In the genomic region with DNA sequence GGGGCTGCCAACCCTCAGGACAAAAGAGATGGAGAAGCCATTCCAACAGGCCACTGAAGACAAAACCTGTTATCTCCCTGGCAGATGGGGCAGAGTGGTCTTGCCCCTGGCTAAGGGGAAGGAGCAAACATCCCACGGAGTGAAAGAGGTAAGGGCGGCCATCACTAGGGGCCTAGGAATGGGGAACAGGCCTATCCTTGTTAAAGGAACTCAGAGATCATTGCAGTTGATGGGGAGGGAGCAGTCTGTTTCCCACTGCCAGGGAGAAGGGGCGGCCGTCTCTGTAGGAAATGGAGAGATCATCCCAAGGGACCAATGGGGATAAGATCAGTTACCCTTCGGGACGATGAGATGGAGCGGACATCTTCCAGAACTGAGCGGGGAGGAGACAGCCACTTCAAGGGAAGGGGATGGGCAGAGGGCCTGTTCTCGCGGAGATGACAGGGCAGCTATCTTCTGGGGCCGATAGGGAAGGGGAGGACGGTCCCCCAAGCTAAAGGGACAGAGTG, we compare ENCODE assay signal across 8 cellular contexts. TPM values are rescaled to one million over a fixed set of nuclear protein-coding genes. Genes with fewer than 3 reads are reported as not detected.
DNase-seq lines count a peak whose midpoint lies in the region; ATAC-seq, FAIRE-seq and TF ChIP-seq lines count a peak whose summit lies in the region.

No MANE protein-coding gene starts in this region.

- H3K27me3 ChIP-seq in adrenal gland (no peaks in the 10 kb centered on the region), HepG2 (ENCODE audit: control insufficient read depth in 1 of 2, insufficient read depth in 2 of 2, low read length in 2 of 2) (peaks cover 0 to 4% of the 10 kb centered on the region in 2 experiments; a peak in 1 of 5 replicates), thyroid gland (no peaks in the 10 kb centered on the region)

- peak overlapping the region; percentile 98 for H3K4me3 Mint-ChIP-seq in activated CD4-positive, alpha-beta T cell treated with anti-CD3 and anti-CD28 coated beads, Interleukin-2, amount 10 ng/mL, durations not matched to agents 24 days and 14 days

- H3K27ac ChIP-seq in adrenal gland (peak overlapping the region in 3 of 5 donors; percentile 27 to 90 (median 69)), HepG2 (ENCODE audit: extremely low read length, insufficient read depth, low read length) (no peak overlapping the region), thyroid gland (peak overlapping the region in 2 of 3 donors; percentile 47 to 76)

- H3K4me3 ChIP-seq in adrenal gland (peak overlapping the region; percentile 10 to 96 (median 72)), HepG2 (replicated peaks in 1 of 3; ENCODE audit: insufficient read depth in 1 of 3, low read depth in 2 of 3, low read length in 3 of 3) (peak overlapping the region; percentile 97 to 100 (median 98)), thyroid gland (replicated peaks in 1 of 3) (peak overlapping the region; percentile 17 to 97 (median 65))

- no peak for TF ChIP-seq RAD21 in HepG2 (CRISPR knock-in tag; IDR thresholded peaks at IDR 0.05)

- no peak overlapping the region for H2AFZ ChIP-seq in HepG2 (ENCODE audit: low read length)

- H4K20me1 ChIP-seq in HepG2 (ENCODE audit: insufficient read depth, low read length), result no peaks in the 10 kb centered on the region; the same call in 1 of the 2 replicates

- no peaks in the 10 kb centered on the region for H3K27me3 Mint-ChIP-seq in activated CD4-positive, alpha-beta T cell treated with anti-CD3 and anti-CD28 coated beads, Interleukin-2, amount 10 ng/mL, durations not matched to agents 24 days and 14 days

- H3K4me1 ChIP-seq in adrenal gland (replicated peaks in 1 of 2) (peaks cover 12 to 17% of the 10 kb centered on the region in 2 donors), HepG2 (ENCODE audit: insufficient read depth, low read length) (peaks cover 34% of the 10 kb centered on the region), thyroid gland (peaks cover 14% of the 10 kb centered on the region in 2 donors)

- ATAC-seq in HepG2, result no peak; the same call in 1 of the 3 replicates

- H3K4me2 ChIP-seq in HepG2 (ENCODE audit: low read depth, low read length), result peak overlapping the region; percentile 93

- peaks cover 43% of the 10 kb centered on the region for H3K4me1 Mint-ChIP-seq in activated CD4-positive, alpha-beta T cell treated with anti-CD3 and anti-CD28 coated beads, Interleukin-2, amount 10 ng/mL, durations not matched to agents 24 days and 14 days

- DNase-seq in activated CD4-positive, alpha-beta T cell treated with anti-CD3 and anti-CD28 coated beads, Interleukin-2, amount 10 ng/mL, durations not matched to agents 24 days and 14 days, result peak; percentile 69
- DNase-seq in activated CD4-positive, alpha-beta T cell treated with anti-CD3 and anti-CD28 coated beads for 4 hours, result no peak
- DNase-seq in adrenal gland (no peak), HepG2 (ENCODE audit: low spot score) (no peak), thyroid gland (no peak), nucleus accumbens (lab: John Stamatoyannopoulos, UW) (no peak), KBM-7 (no peak)
- DNase-seq in activated CD4-positive, alpha-beta T cell treated with anti-CD3 and anti-CD28 coated beads, Interleukin-2, amount 50 U/mL, for 4 hours, result no peak

- H3K36me3 Mint-ChIP-seq in activated CD4-positive, alpha-beta T cell treated with anti-CD3 and anti-CD28 coated beads, Interleukin-2, amount 10 ng/mL, durations not matched to agents 24 days and 14 days (ENCODE audit: low read depth), result peaks cover 43% of the 10 kb centered on the region

- intact Hi-C loops in activated CD4-positive, alpha-beta T cell treated with anti-CD3 and anti-CD28 coated beads, Interleukin-2, amount 10 ng/mL, durations not matched to agents 24 days and 14 days (cut with micrococcal nuclease), result loop anchor here (1.0 kb wide), 1 partner anchor 34 kb away; a partner anchor contains a TSS
- intact Hi-C loops in adrenal gland (cut with DNase I) (no loop called here), HepG2 (cut with micrococcal nuclease; ENCODE audit: unreplicated experiment) (loop anchor here (5.0 kb wide), 1 partner anchor 39 kb away; no protein-coding TSS in a partner anchor), thyroid gland (cut with DNase I) (no loop called here)

- peak overlapping the region; percentile 98 for H3K9ac ChIP-seq in HepG2 (ENCODE audit: insufficient read depth, low read depth, low read length)

- H3K9me3 ChIP-seq in adrenal gland (replicated peaks in 1 of 3) (no peaks in the 10 kb centered on the region), HepG2 (ENCODE audit: low read length) (no peaks in the 10 kb centered on the region), thyroid gland (no peaks in the 10 kb centered on the region)

- H3K79me2 ChIP-seq in HepG2 (ENCODE audit: insufficient read depth, low read length), result peaks cover 17% of the 10 kb centered on the region

- POLR2A ChIA-PET in HepG2 (lab: Yijun Ruan, JAX), result interaction anchor here (0.6 to 3.2 kb wide), 22 partner anchors 9 to 335 kb away, joined by 3 to 71 read pairs (median 4); a partner anchor contains a TSS

- 6 to 10% (median 7%) methylated on average over 9 to 12 of the region's 12 CpGs for WGBS in adrenal gland, 4 donors
- WGBS in HepG2 (ENCODE audit: low lambda C conversion rate), result 9% methylated on average over 12 of the region's 12 CpGs
- WGBS in thyroid gland, 2 donors, result 9 to 12% methylated on average over 12 of the region's 12 CpGs

- CTCF ChIA-PET in HepG2 (lab: Yijun Ruan, JAX; ENCODE audit: low intra/inter-chr PET ratio, low total read pairs), result no interaction called here

- no TSS peak for BruUV-seq in HepG2 (replicated peaks; lab: Mats Ljungman, UMichigan)

- H3K36me3 ChIP-seq in adrenal gland (replicated peaks in 1 of 2) (peaks cover 0 to 33% of the 10 kb centered on the region in 2 donors), HepG2 (replicated peaks in 1 of 2; ENCODE audit: control insufficient read depth in 1 of 2, insufficient read depth in 2 of 2, low read length in 2 of 2) (peaks cover 23 to 33% of the 10 kb centered on the region in 2 experiments), thyroid gland (peaks cover 32 to 33% of the 10 kb centered on the region in 2 donors)

- TF ChIP-seq POLR2A in adrenal gland (IDR thresholded peaks at IDR 0.05) (peak in 1 of 2 donors; percentile 51), HepG2 (IDR thresholded peaks at IDR 0.05; ENCODE audit: insufficient read depth in 1 of 2, low read depth in 2 of 2, low read length in 2 of 2) (no peak), thyroid gland (IDR thresholded peaks at IDR 0.05) (no peak)

- TF ChIP-seq EP300 in HepG2 (IDR thresholded peaks at IDR 0.05; ENCODE audit: low read depth in 2 of 2, low read length in 2 of 2), result no peak
- TF ChIP-seq EP300 in HepG2 (CRISPR knock-in tag; IDR thresholded peaks at IDR 0.05; ENCODE audit: borderline replicate concordance), result no peak

- TF ChIP-seq CTCF in adrenal gland (IDR thresholded peaks at IDR 0.05), result no peak
- TF ChIP-seq CTCF in HepG2 (CRISPR knock-in tag; IDR thresholded peaks at IDR 0.05), result no peak
- no peak for TF ChIP-seq CTCF in thyroid gland (IDR thresholded peaks at IDR 0.05)

- H3K27ac Mint-ChIP-seq in activated CD4-positive, alpha-beta T cell treated with anti-CD3 and anti-CD28 coated beads, Interleukin-2, amount 10 ng/mL, durations not matched to agents 24 days and 14 days, result peak overlapping the region; percentile 98

- H3K9me3 Mint-ChIP-seq in activated CD4-positive, alpha-beta T cell treated with anti-CD3 and anti-CD28 coated beads, Interleukin-2, amount 10 ng/mL, durations not matched to agents 24 days and 14 days, result no peaks in the 10 kb centered on the region

- in situ Hi-C loops in HepG2 (cut with HindIII; ENCODE audit: extremely low pct_ligation_motif_present, low pct_unique_long_range_greater_than_20kb) (no loop called here), KBM-7 (cut with MboI; ENCODE audit: low pct_unique_long_range_greater_than_20kb, low sequenced_read_pairs) (no loop called here)

- FAIRE-seq in HepG2 (lab: Jason Lieb, UNC), result no peak

RNA-seq across cellular contexts. Expression of a gene that starts 0.6 kb away (rescaled TPM):
- 65.0 and 65.6 TPM in 2 replicates for total RNA-seq in activated CD4-positive, alpha-beta T cell treated with anti-CD3 and anti-CD28 coated beads, Interleukin-2, amount 10 ng/mL, durations not matched to agents 24 days and 14 days
- total RNA-seq in adrenal gland (10 to 100 TPM; 52.1 to 88.8 (median 67.6) TPM), HepG2 (2016; rRNA removed; fragmentation: Illumina TruSeq; extraction: Trizol) (50.6 and 72.9 TPM in 2 replicates), thyroid gland (10 to 100 TPM; 53.2 to 69.0 (median 58.3) TPM)
- polyA plus RNA-seq in adrenal gland (100 to 1,000 TPM in 2 of 3 donors, 10 to 100 TPM in 1; 75.3 to 289 (median 209) TPM), HepG2 (2011; rRNA removed) (58.8 and 66.9 TPM in 2 replicates)
- total RNA-seq in HepG2 (2016; cell fraction: cytosol; rRNA removed; fragmentation: Illumina TruSeq; extraction: Trizol; ENCODE audit: low read depth), result 46.7 and 49.0 TPM in 2 replicates
- 52.7 and 71.2 TPM in 2 replicates for total RNA-seq in HepG2 (2016; cell fraction: insoluble cytoplasmic fraction; rRNA removed; fragmentation: Illumina TruSeq; extraction: Trizol)
- total RNA-seq in HepG2 (2016; cell fraction: membrane; rRNA removed; fragmentation: Illumina TruSeq; extraction: Trizol), result 48.8 and 62.4 TPM in 2 replicates
- 57.5 and 64.0 TPM in 2 replicates for total RNA-seq in HepG2 (2016; cell fraction: nucleus; rRNA removed; fragmentation: Illumina TruSeq; extraction: Trizol)
- polyA plus RNA-seq in HepG2 (2011; cell fraction: cytosol; rRNA removed), result 86.4 and 95.7 TPM in 2 replicates
- polyA plus RNA-seq in HepG2 (2011; cell fraction: nucleus; rRNA removed), result 60.0 and 64.8 TPM in 2 replicates
- 38.6 and 40.1 TPM in 2 replicates for polyA plus RNA-seq in HepG2 (2012)
- polyA plus RNA-seq in HepG2 (2016; cell fraction: cytosol; fragmentation: Illumina TruSeq; extraction: Trizol; ENCODE audit: low read depth), result 47.9 and 51.3 TPM in 2 replicates
- 53.9 and 64.3 TPM in 2 replicates for polyA plus RNA-seq in HepG2 (2016; cell fraction: insoluble cytoplasmic fraction; fragmentation: Illumina TruSeq; extraction: Trizol; ENCODE audit: low read depth)
- 49.5 and 59.3 TPM in 2 replicates for polyA plus RNA-seq in HepG2 (2016; cell fraction: membrane; fragmentation: Illumina TruSeq; extraction: Trizol; ENCODE audit: low read depth)
- 92.5 and 95.8 TPM in 2 replicates for polyA plus RNA-seq in HepG2 (2016; cell fraction: nucleus; fragmentation: Illumina TruSeq; extraction: Trizol; ENCODE audit: insufficient read depth, low read depth)
- 76.4 and 93.1 TPM in 2 replicates for polyA minus RNA-seq in HepG2 (2011; rRNA and poly(A)+ RNA removed; ENCODE audit: low replicate concordance)
- polyA minus RNA-seq in HepG2 (2011; cell fraction: cytosol; rRNA and poly(A)+ RNA removed), result 16.8 and 20.6 TPM in 2 replicates
- 58.8 and 60.5 TPM in 2 replicates for polyA minus RNA-seq in HepG2 (2011; cell fraction: nucleus; rRNA and poly(A)+ RNA removed)

RNA-seq across cellular contexts. Expression of a gene that starts 20.9 kb away (rescaled TPM):
- total RNA-seq in activated CD4-positive, alpha-beta T cell treated with anti-CD3 and anti-CD28 coated beads, Interleukin-2, amount 10 ng/mL, durations not matched to agents 24 days and 14 days, result 128 TPM in 2 replicates
- total RNA-seq in adrenal gland, result 10 to 100 TPM; 34.3 to 86.3 (median 45.5) TPM
- polyA plus RNA-seq in adrenal gland, result 100 to 1,000 TPM in 1 of 3 donors, 10 to 100 TPM in 2; 16.6 to 148 (median 96.4) TPM
- total RNA-seq in HepG2 (2016; rRNA removed; fragmentation: Illumina TruSeq; extraction: Trizol), result 10.9 and 20.8 TPM in 2 replicates
- 5.1 and 5.8 TPM in 2 replicates for total RNA-seq in HepG2 (2016; cell fraction: cytosol; rRNA removed; fragmentation: Illumina TruSeq; extraction: Trizol; ENCODE audit: low read depth)
- 8.4 and 24.4 TPM in 2 replicates for total RNA-seq in HepG2 (2016; cell fraction: insoluble cytoplasmic fraction; rRNA removed; fragmentation: Illumina TruSeq; extraction: Trizol)
- total RNA-seq in HepG2 (2016; cell fraction: membrane; rRNA removed; fragmentation: Illumina TruSeq; extraction: Trizol), result 8.8 and 9.7 TPM in 2 replicates
- 34.0 and 35.5 TPM in 2 replicates for total RNA-seq in HepG2 (2016; cell fraction: nucleus; rRNA removed; fragmentation: Illumina TruSeq; extraction: Trizol)
- polyA plus RNA-seq in HepG2 (2011; rRNA removed), result 15.0 and 20.0 TPM in 2 replicates
- 3.6 and 6.2 TPM in 2 replicates for polyA plus RNA-seq in HepG2 (2011; cell fraction: cytosol; rRNA removed)
- 111 and 166 TPM in 2 replicates for polyA plus RNA-seq in HepG2 (2011; cell fraction: nucleus; rRNA removed)
- polyA plus RNA-seq in HepG2 (2012), result 18.8 and 19.0 TPM in 2 replicates
- polyA plus RNA-seq in HepG2 (2016; cell fraction: cytosol; fragmentation: Illumina TruSeq; extraction: Trizol; ENCODE audit: low read depth), result 3.2 and 3.7 TPM in 2 replicates
- 8.1 and 13.0 TPM in 2 replicates for polyA plus RNA-seq in HepG2 (2016; cell fraction: insoluble cytoplasmic fraction; fragmentation: Illumina TruSeq; extraction: Trizol; ENCODE audit: low read depth)
- polyA plus RNA-seq in HepG2 (2016; cell fraction: membrane; fragmentation: Illumina TruSeq; extraction: Trizol; ENCODE audit: low read depth), result 6.7 and 6.9 TPM in 2 replicates
- 97.6 and 114 TPM in 2 replicates for polyA plus RNA-seq in HepG2 (2016; cell fraction: nucleus; fragmentation: Illumina TruSeq; extraction: Trizol; ENCODE audit: insufficient read depth, low read depth)
- 13.4 and 16.3 TPM in 2 replicates for polyA minus RNA-seq in HepG2 (2011; rRNA and poly(A)+ RNA removed; ENCODE audit: low replicate concordance)
- 7.6 and 12.0 TPM in 2 replicates for polyA minus RNA-seq in HepG2 (2011; cell fraction: cytosol; rRNA and poly(A)+ RNA removed)
- 15.7 and 16.7 TPM in 2 replicates for polyA minus RNA-seq in HepG2 (2011; cell fraction: nucleus; rRNA and poly(A)+ RNA removed)
- total RNA-seq in thyroid gland, result 10 to 100 TPM; 17.9 to 26.4 (median 24.3) TPM

RNA-seq across cellular contexts. Expression of a gene that starts 22.4 kb away (rescaled TPM):
- total RNA-seq in activated CD4-positive, alpha-beta T cell treated with anti-CD3 and anti-CD28 coated beads, Interleukin-2, amount 10 ng/mL, durations not matched to agents 24 days and 14 days, result 5.3 TPM in 2 replicates
- total RNA-seq in adrenal gland, result 1 to 10 TPM in 3 of 8 donors, under 1 TPM in 4, not detected in 1; 0.09 to 2.1 (median 0.40) TPM
- 1 to 10 TPM in 2 of 3 donors, under 1 TPM in 1; 0.20 to 2.8 (median 2.7) TPM for polyA plus RNA-seq in adrenal gland
- total RNA-seq in HepG2 (2016; rRNA removed; fragmentation: Illumina TruSeq; extraction: Trizol), result 0.15 and 0.58 TPM in 2 replicates
- 0.26 and 0.71 TPM in 2 replicates for total RNA-seq in HepG2 (2016; cell fraction: cytosol; rRNA removed; fragmentation: Illumina TruSeq; extraction: Trizol; ENCODE audit: low read depth)
- total RNA-seq in HepG2 (2016; cell fraction: insoluble cytoplasmic fraction; rRNA removed; fragmentation: Illumina TruSeq; extraction: Trizol), result 0.13 and 0.69 TPM in 2 replicates
- total RNA-seq in HepG2 (2016; cell fraction: membrane; rRNA removed; fragmentation: Illumina TruSeq; extraction: Trizol), result 0.21 and 0.46 TPM in 2 replicates
- total RNA-seq in HepG2 (2016; cell fraction: nucleus; rRNA removed; fragmentation: Illumina TruSeq; extraction: Trizol), result 0.81 and 1.1 TPM in 2 replicates
- 1.4 and 1.5 TPM in 2 replicates for polyA plus RNA-seq in HepG2 (2011; rRNA removed)
- polyA plus RNA-seq in HepG2 (2011; cell fraction: cytosol; rRNA removed), result 0.54 and 0.66 TPM in 2 replicates
- polyA plus RNA-seq in HepG2 (2011; cell fraction: nucleus; rRNA removed), result 11.5 and 16.1 TPM in 2 replicates
- 0.86 and 0.88 TPM in 2 replicates for polyA plus RNA-seq in HepG2 (2012)
- 0.06 and 0.33 TPM in 2 replicates for polyA plus RNA-seq in HepG2 (2016; cell fraction: cytosol; fragmentation: Illumina TruSeq; extraction: Trizol; ENCODE audit: low read depth)
- 0.11 and 0.30 TPM in 2 replicates for polyA plus RNA-seq in HepG2 (2016; cell fraction: insoluble cytoplasmic fraction; fragmentation: Illumina TruSeq; extraction: Trizol; ENCODE audit: low read depth)
- 0.14 and 0.19 TPM in 2 replicates for polyA plus RNA-seq in HepG2 (2016; cell fraction: membrane; fragmentation: Illumina TruSeq; extraction: Trizol; ENCODE audit: low read depth)
- 1.8 and 2.8 TPM in 2 replicates for polyA plus RNA-seq in HepG2 (2016; cell fraction: nucleus; fragmentation: Illumina TruSeq; extraction: Trizol; ENCODE audit: insufficient read depth, low read depth)
- 0.80 and 1.8 TPM in 2 replicates for polyA minus RNA-seq in HepG2 (2011; rRNA and poly(A)+ RNA removed; ENCODE audit: low replicate concordance)
- polyA minus RNA-seq in HepG2 (2011; cell fraction: cytosol; rRNA and poly(A)+ RNA removed), result 0.20 TPM in 1 of 2 replicates, not detected in the other
- 1.7 and 2.5 TPM in 2 replicates for polyA minus RNA-seq in HepG2 (2011; cell fraction: nucleus; rRNA and poly(A)+ RNA removed)
- 1 to 10 TPM in 2 of 4 donors, under 1 TPM in 2; 0.56 to 3.0 (median 1.1) TPM for total RNA-seq in thyroid gland

RNA-seq across cellular contexts. Expression of a gene that starts 27.4 kb away (rescaled TPM):
- total RNA-seq in activated CD4-positive, alpha-beta T cell treated with anti-CD3 and anti-CD28 coated beads, Interleukin-2, amount 10 ng/mL, durations not matched to agents 24 days and 14 days, result 8.2 and 8.7 TPM in 2 replicates
- total RNA-seq in adrenal gland (1 to 10 TPM in 7 of 8 donors, under 1 TPM in 1; 0.66 to 5.4 (median 1.8) TPM), HepG2 (2016; rRNA removed; fragmentation: Illumina TruSeq; extraction: Trizol) (0.58 and 2.6 TPM in 2 replicates), thyroid gland (10 to 100 TPM; 26.0 to 37.8 (median 30.0) TPM)
- polyA plus RNA-seq in adrenal gland (1 to 10 TPM in 2 of 3 donors, under 1 TPM in 1; 0.18 to 7.0 (median 4.6) TPM), HepG2 (2011; rRNA removed) (4.0 and 5.7 TPM in 2 replicates)
- 0.61 and 0.97 TPM in 2 replicates for total RNA-seq in HepG2 (2016; cell fraction: cytosol; rRNA removed; fragmentation: Illumina TruSeq; extraction: Trizol; ENCODE audit: low read depth)
- total RNA-seq in HepG2 (2016; cell fraction: insoluble cytoplasmic fraction; rRNA removed; fragmentation: Illumina TruSeq; extraction: Trizol), result 0.46 and 2.4 TPM in 2 replicates
- 1.1 and 1.3 TPM in 2 replicates for total RNA-seq in HepG2 (2016; cell fraction: membrane; rRNA removed; fragmentation: Illumina TruSeq; extraction: Trizol)
- 5.3 and 6.4 TPM in 2 replicates for total RNA-seq in HepG2 (2016; cell fraction: nucleus; rRNA removed; fragmentation: Illumina TruSeq; extraction: Trizol)
- polyA plus RNA-seq in HepG2 (2011; cell fraction: cytosol; rRNA removed), result 1.1 and 2.2 TPM in 2 replicates
- 45.0 and 50.5 TPM in 2 replicates for polyA plus RNA-seq in HepG2 (2011; cell fraction: nucleus; rRNA removed)
- 2.3 and 4.2 TPM in 2 replicates for polyA plus RNA-seq in HepG2 (2012)
- 1.5 TPM in 2 replicates for polyA plus RNA-seq in HepG2 (2016; cell fraction: cytosol; fragmentation: Illumina TruSeq; extraction: Trizol; ENCODE audit: low read depth)
- 0.64 and 0.70 TPM in 2 replicates for polyA plus RNA-seq in HepG2 (2016; cell fraction: insoluble cytoplasmic fraction; fragmentation: Illumina TruSeq; extraction: Trizol; ENCODE audit: low read depth)
- polyA plus RNA-seq in HepG2 (2016; cell fraction: membrane; fragmentation: Illumina TruSeq; extraction: Trizol; ENCODE audit: low read depth), result 1.5 and 1.8 TPM in 2 replicates
- 15.0 and 18.4 TPM in 2 replicates for polyA plus RNA-seq in HepG2 (2016; cell fraction: nucleus; fragmentation: Illumina TruSeq; extraction: Trizol; ENCODE audit: insufficient read depth, low read depth)
- 2.2 and 4.9 TPM in 2 replicates for polyA minus RNA-seq in HepG2 (2011; rRNA and poly(A)+ RNA removed; ENCODE audit: low replicate concordance)
- polyA minus RNA-seq in HepG2 (2011; cell fraction: cytosol; rRNA and poly(A)+ RNA removed), result 0.62 TPM in 1 of 2 replicates, not detected in the other
- 3.5 and 6.0 TPM in 2 replicates for polyA minus RNA-seq in HepG2 (2011; cell fraction: nucleus; rRNA and poly(A)+ RNA removed)

RNA-seq across cellular contexts. Expression of a gene that starts 34.4 kb away (rescaled TPM):
- total RNA-seq in activated CD4-positive, alpha-beta T cell treated with anti-CD3 and anti-CD28 coated beads, Interleukin-2, amount 10 ng/mL, durations not matched to agents 24 days and 14 days, result 165 and 166 TPM in 2 replicates
- total RNA-seq in adrenal gland, result 100 to 1,000 TPM in 1 of 8 donors, 10 to 100 TPM in 7; 48.2 to 122 (median 70.4) TPM
- 10 to 100 TPM; 44.4 to 81.0 (median 77.3) TPM for polyA plus RNA-seq in adrenal gland
- 73.7 and 84.8 TPM in 2 replicates for total RNA-seq in HepG2 (2016; rRNA removed; fragmentation: Illumina TruSeq; extraction: Trizol)
- 111 and 122 TPM in 2 replicates for total RNA-seq in HepG2 (2016; cell fraction: cytosol; rRNA removed; fragmentation: Illumina TruSeq; extraction: Trizol; ENCODE audit: low read depth)
- total RNA-seq in HepG2 (2016; cell fraction: insoluble cytoplasmic fraction; rRNA removed; fragmentation: Illumina TruSeq; extraction: Trizol), result 66.9 and 81.3 TPM in 2 replicates
- 156 and 162 TPM in 2 replicates for total RNA-seq in HepG2 (2016; cell fraction: membrane; rRNA removed; fragmentation: Illumina TruSeq; extraction: Trizol)
- total RNA-seq in HepG2 (2016; cell fraction: nucleus; rRNA removed; fragmentation: Illumina TruSeq; extraction: Trizol), result 71.5 and 85.9 TPM in 2 replicates
- 91.2 and 106 TPM in 2 replicates for polyA plus RNA-seq in HepG2 (2011; rRNA removed)
- polyA plus RNA-seq in HepG2 (2011; cell fraction: cytosol; rRNA removed), result 63.8 and 83.4 TPM in 2 replicates
- 329 and 348 TPM in 2 replicates for polyA plus RNA-seq in HepG2 (2011; cell fraction: nucleus; rRNA removed)
- 45.8 and 56.9 TPM in 2 replicates for polyA plus RNA-seq in HepG2 (2012)
- polyA plus RNA-seq in HepG2 (2016; cell fraction: cytosol; fragmentation: Illumina TruSeq; extraction: Trizol; ENCODE audit: low read depth), result 109 and 110 TPM in 2 replicates
- 72.0 and 83.6 TPM in 2 replicates for polyA plus RNA-seq in HepG2 (2016; cell fraction: insoluble cytoplasmic fraction; fragmentation: Illumina TruSeq; extraction: Trizol; ENCODE audit: low read depth)
- 149 and 153 TPM in 2 replicates for polyA plus RNA-seq in HepG2 (2016; cell fraction: membrane; fragmentation: Illumina TruSeq; extraction: Trizol; ENCODE audit: low read depth)
- 186 TPM in 2 replicates for polyA plus RNA-seq in HepG2 (2016; cell fraction: nucleus; fragmentation: Illumina TruSeq; extraction: Trizol; ENCODE audit: insufficient read depth, low read depth)
- 122 and 150 TPM in 2 replicates for polyA minus RNA-seq in HepG2 (2011; rRNA and poly(A)+ RNA removed; ENCODE audit: low replicate concordance)
- 32.3 and 33.8 TPM in 2 replicates for polyA minus RNA-seq in HepG2 (2011; cell fraction: cytosol; rRNA and poly(A)+ RNA removed)
- 77.0 and 99.3 TPM in 2 replicates for polyA minus RNA-seq in HepG2 (2011; cell fraction: nucleus; rRNA and poly(A)+ RNA removed)
- total RNA-seq in thyroid gland, result 100 to 1,000 TPM in 1 of 4 donors, 10 to 100 TPM in 3; 77.6 to 117 (median 89.1) TPM

Comparison
In these comparisons a context has a peak if more than half of its experiments do, and no peak if none do; other contexts are left out.
1. intact Hi-C loops: an anchor here in activated CD4-positive, alpha-beta T cell treated with anti-CD3 and anti-CD28 coated beads, Interleukin-2, amount 10 ng/mL, durations not matched to agents 24 days and 14 days (1.0 kb wide) and HepG2 (5.0 kb wide); none called in adrenal gland and thyroid gland.